Comparison of ENCODE assay signal across 8 cellular contexts in the genomic region with DNA sequence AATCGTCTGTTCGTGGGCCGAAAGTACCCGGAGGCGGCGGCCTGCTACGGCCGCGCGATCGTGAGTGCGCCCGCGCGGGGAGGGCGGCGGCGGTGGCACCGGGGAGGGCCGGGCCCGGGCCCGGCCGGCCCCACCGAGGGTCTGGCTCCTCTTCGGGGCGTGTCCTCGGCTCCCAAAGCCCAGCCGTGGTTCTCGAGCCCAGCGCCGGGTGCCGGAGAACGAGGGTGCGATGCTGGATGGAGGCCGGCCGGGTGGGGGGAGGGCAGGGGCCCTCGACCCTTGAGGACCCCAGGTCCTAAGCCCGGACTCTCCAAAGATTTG. TPM values are rescaled to one million over a fixed set of nuclear protein-coding genes. Genes with fewer than 3 reads are reported as not detected.
DNase-seq lines count a peak whose midpoint lies in the region; ATAC-seq and TF ChIP-seq lines count a peak whose summit lies in the region.

No MANE protein-coding gene starts in this region.

- H3K27me3 Mint-ChIP-seq in activated T-cell treated with anti-CD3 and anti-CD28 coated beads, Interleukin-2, amount 50 U/mL, for 72 hours (ENCODE audit: low read depth), result no peaks in the 10 kb centered on the region

- in situ Hi-C loops in transverse colon (cut with MboI; ENCODE audit: low pct_ligation_motif_present in 1 of 4, low pct_unique_long_range_greater_than_20kb in 1 of 4, low sequenced_read_pairs in 3 of 4), result no loop called here

- H3K27me3 ChIP-seq in right lobe of liver, result no peaks in the 10 kb centered on the region
- H3K27me3 ChIP-seq in transverse colon, result no peaks in the 10 kb centered on the region

- H3K36me3 ChIP-seq in right lobe of liver (peaks cover 0 to 14% (median 7%) of the 10 kb centered on the region in 4 donors), transverse colon (peaks cover 0 to 9% (median 0%) of the 10 kb centered on the region in 4 donors)

- no peak for DNase-seq in activated T-cell treated with anti-CD3 and anti-CD28 coated beads, Interleukin-2, amount 50 U/mL, for 72 hours
- DNase-seq in activated T-cell treated with anti-CD3 and anti-CD28 coated beads, Interleukin-2, amount 50 U/mL, for 48 hours, result no peak
- no peak for DNase-seq in right lobe of liver
- DNase-seq in transverse colon, result no peak
- no peak for DNase-seq in sciatic nerve (ENCODE audit: low spot score)
- DNase-seq in GM10266 (ENCODE audit: extremely low spot score), result no peak

- peaks cover 0 to 5% of the 10 kb centered on the region in 2 donors for H3K36me3 Mint-ChIP-seq in activated T-cell treated with anti-CD3 and anti-CD28 coated beads, Interleukin-2, amount 50 U/mL, for 72 hours (ENCODE audit: insufficient read depth in 2 of 2)

- H3K27ac ChIP-seq in angular gyrus (ENCODE audit: low read depth, low read length) (peak overlapping the region; percentile 52), right lobe of liver (peak overlapping the region; percentile 71 to 86 (median 75)), transverse colon (peak overlapping the region; percentile 91 to 96 (median 95))

- TF ChIP-seq CTCF in right lobe of liver (IDR thresholded peaks at IDR 0.05) (no peak), transverse colon (IDR thresholded peaks at IDR 0.05) (no peak), GM10266 (IDR thresholded peaks at IDR 0.05; ENCODE audit: control insufficient read depth, insufficient read depth, low read depth, missing control alignments) (no peak)

- peaks cover 40% of the 10 kb centered on the region for H3K4me1 Mint-ChIP-seq in activated T-cell treated with anti-CD3 and anti-CD28 coated beads, Interleukin-2, amount 50 U/mL, for 72 hours (ENCODE audit: low read depth)

- H3K4me1 ChIP-seq in right lobe of liver, result peaks cover 0 to 41% (median 13%) of the 10 kb centered on the region in 4 donors
- H3K4me1 ChIP-seq in transverse colon, result peaks cover 42 to 80% (median 64%) of the 10 kb centered on the region in 4 donors

- no peak overlapping the region for H3K27ac Mint-ChIP-seq in activated T-cell treated with anti-CD3 and anti-CD28 coated beads, Interleukin-2, amount 50 U/mL, for 72 hours

- no peaks in the 10 kb centered on the region for H3K9me3 Mint-ChIP-seq in activated T-cell treated with anti-CD3 and anti-CD28 coated beads, Interleukin-2, amount 50 U/mL, for 72 hours

- no CpG with 5 or more reads among the region's 38 CpGs for WGBS in right lobe of liver (ENCODE audit: insufficient coverage, low coverage, low lambda C conversion rate, missing lambda C conversion rate)
- WGBS in transverse colon (ENCODE audit: low coverage in 1 of 2), 2 donors, result 1% methylated on average over 27 of the region's 38 CpGs; no CpG with 5 or more reads in 1 of the 2 donors

- intact Hi-C loops in right lobe of liver (cut with DNase I), result no loop called here
- intact Hi-C loops in transverse colon (cut with DNase I; ENCODE audit: low total_unique reads), result no loop called here
- intact Hi-C loops in sciatic nerve (cut with DNase I), result no loop called here

- ATAC-seq in activated T-cell treated with anti-CD3 and anti-CD28 coated beads, Interleukin-2, amount 50 U/mL, for 72 hours (replicated peaks in 1 of 2), result peak in 1 of 2 donors; percentile 1
- ATAC-seq in right lobe of liver, result no peak
- ATAC-seq in sciatic nerve, result no peak
- no peak for ATAC-seq in GM18861 (IDR thresholded peaks at IDR 0.05; ENCODE audit: unreplicated experiment)

- no peak for TF ChIP-seq POLR2A in right lobe of liver (IDR thresholded peaks at IDR 0.05)
- no peak for TF ChIP-seq POLR2A in transverse colon (IDR thresholded peaks at IDR 0.05)

- TF ChIP-seq EP300 in transverse colon (IDR thresholded peaks at IDR 0.05; ENCODE audit: low read depth), result no peak

- H3K4me3 ChIP-seq in right lobe of liver (peak overlapping the region; percentile 62 to 77 (median 67)), transverse colon (peak overlapping the region; percentile 69 to 86 (median 79))

- no peaks in the 10 kb centered on the region for H3K9me3 ChIP-seq in right lobe of liver
- H3K9me3 ChIP-seq in transverse colon, result no peaks in the 10 kb centered on the region

- peak overlapping the region; percentile 87 to 94 for H3K4me3 Mint-ChIP-seq in activated T-cell treated with anti-CD3 and anti-CD28 coated beads, Interleukin-2, amount 50 U/mL, for 72 hours

RNA-seq across cellular contexts. Expression of a gene that starts 0.4 kb away (rescaled TPM):
- 10 to 100 TPM; 53.6 to 70.4 TPM for total RNA-seq in activated T-cell treated with anti-CD3 and anti-CD28 coated beads, Interleukin-2, amount 50 U/mL, for 72 hours
- total RNA-seq in right lobe of liver, result 10 to 100 TPM; 37.3 to 69.6 (median 54.3) TPM
- total RNA-seq in transverse colon, result 100 to 1,000 TPM in 3 of 4 donors, 10 to 100 TPM in 1; 51.9 to 190 (median 134) TPM
- total RNA-seq in sciatic nerve, result 80.2 TPM

RNA-seq across cellular contexts. Expression of a gene that starts 3.5 kb away (rescaled TPM):
- total RNA-seq in activated T-cell treated with anti-CD3 and anti-CD28 coated beads, Interleukin-2, amount 50 U/mL, for 72 hours, result 10 to 100 TPM; 15.7 to 20.7 TPM
- 10 to 100 TPM; 26.9 to 68.1 (median 36.9) TPM for total RNA-seq in right lobe of liver
- 100 to 1,000 TPM in 1 of 4 donors, 10 to 100 TPM in 3; 40.0 to 261 (median 58.6) TPM for total RNA-seq in transverse colon
- 36.1 TPM for total RNA-seq in sciatic nerve

RNA-seq across cellular contexts. Expression of a gene that starts 5.1 kb away (rescaled TPM):
- 1 to 10 TPM; 3.5 to 5.8 TPM for total RNA-seq in activated T-cell treated with anti-CD3 and anti-CD28 coated beads, Interleukin-2, amount 50 U/mL, for 72 hours
- total RNA-seq in right lobe of liver, result 1 to 10 TPM in 1 of 6 experiments, under 1 TPM in 5; 0.37 to 1.1 (median 0.60) TPM
- 10 to 100 TPM in 2 of 4 donors, 1 to 10 TPM in 2; 1.8 to 39.3 (median 8.1) TPM for total RNA-seq in transverse colon
- 1.6 TPM for total RNA-seq in sciatic nerve

RNA-seq across cellular contexts. Expression of a gene that starts 9.6 kb away (rescaled TPM):
- total RNA-seq in activated T-cell treated with anti-CD3 and anti-CD28 coated beads, Interleukin-2, amount 50 U/mL, for 72 hours, result 10 to 100 TPM; 20.5 to 22.9 TPM
- total RNA-seq in right lobe of liver (10 to 100 TPM in 1 of 6 experiments, 1 to 10 TPM in 5; 5.5 to 11.7 (median 9.7) TPM), transverse colon (10 to 100 TPM in 2 of 4 donors, 1 to 10 TPM in 2; 3.4 to 15.3 (median 10.0) TPM), sciatic nerve (10.1 TPM)

RNA-seq across cellular contexts. Expression of a gene that starts 12.7 kb away (rescaled TPM):
- total RNA-seq in activated T-cell treated with anti-CD3 and anti-CD28 coated beads, Interleukin-2, amount 50 U/mL, for 72 hours, result 100 to 1,000 TPM; 110 to 115 TPM
- total RNA-seq in right lobe of liver, result 10 to 100 TPM; 28.5 to 44.8 (median 40.3) TPM
- total RNA-seq in transverse colon, result 100 to 1,000 TPM; 133 to 386 (median 259) TPM
- total RNA-seq in sciatic nerve, result 95.9 TPM
